ENCODE assay signal across 12 cellular contexts in the genomic region with DNA sequence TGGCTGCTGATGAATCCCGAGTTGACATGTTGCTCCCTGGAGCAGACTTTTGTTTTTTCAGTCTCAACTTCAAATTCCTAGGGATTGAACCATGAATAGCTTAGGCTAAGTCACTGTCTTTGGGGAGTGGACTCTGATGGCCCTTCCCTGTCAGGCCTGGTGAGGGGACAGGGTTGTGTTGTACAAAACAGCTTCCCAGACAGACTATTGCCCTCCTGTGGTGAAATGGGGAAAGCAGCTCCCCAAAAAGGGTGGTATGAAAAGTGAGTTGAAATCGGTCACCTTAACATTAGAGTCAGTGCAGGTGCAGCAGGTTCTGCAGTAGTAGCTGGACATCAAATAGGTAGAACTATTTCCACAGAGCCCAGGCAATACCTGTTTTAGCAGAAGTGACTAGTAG.
DNase-seq lines count a peak whose midpoint lies in the region; ATAC-seq and TF ChIP-seq lines count a peak whose summit lies in the region.
"Had no signal": no experiment of that assay in that cellular context is flagged by ENCODE, and none has a peak within 500 bp of the region (broad histone marks: within the 10 kb centered on the region; RNA-seq: fewer than 3 reads in every experiment).

No MANE protein-coding gene starts in this region.

- H3K4me1 Mint-ChIP-seq in neural crest cell, result no peaks in the 10 kb centered on the region

- no peak overlapping the region for H2AFZ ChIP-seq in mammary epithelial cell (ENCODE audit: low read depth, low read length)

- no peak overlapping the region for H3K4me2 ChIP-seq in mammary epithelial cell (ENCODE audit: insufficient read depth, low read depth, low read length)

- H3K27me3 Mint-ChIP-seq in neural crest cell (ENCODE audit: low read depth), result no peaks in the 10 kb centered on the region
- H3K27me3 Mint-ChIP-seq: stimulated activated naive CD8-positive, alpha-beta T cell treated with anti-CD3 and anti-CD28 coated beads, Interleukin-15, Interleukin-2, amounts not matched to agents 100 ng/mL and 50 ng/mL, for 24 hours had no signal

- no peak overlapping the region for H3K27ac Mint-ChIP-seq in neural crest cell (ENCODE audit: unreplicated experiment)
- H3K27ac Mint-ChIP-seq: activated T-helper 1 cell treated with anti-CD3 and anti-CD28 coated beads, Interleukin-12 subunit alpha, Interleukin-12 subunit beta, Interleukin-2, Interleukin-4 antibody, amounts not matched to agents 30 ng/mL and 10 ng/mL and 1 ng/mL, durations not matched to agents 14 hours and 24 hours and 36 hours; stimulated activated naive CD8-positive, alpha-beta T cell treated with anti-CD3 and anti-CD28 coated beads, Interleukin-15, Interleukin-2, amounts not matched to agents 100 ng/mL and 50 ng/mL, for 24 hours had no signal

- no peaks in the 10 kb centered on the region for H3K36me3 Mint-ChIP-seq in neural crest cell (ENCODE audit: low read depth)

- CTCF ChIA-PET in mammary epithelial cell (lab: Charles Lee; ENCODE audit: low non-redundant PET), result interaction anchor here (0.6 kb wide), 2 partner anchors 326 to 495 kb away, joined by 3 to 4 read pairs; no protein-coding TSS in a partner anchor

- peaks cover 2% of the 10 kb centered on the region for H3K9me3 Mint-ChIP-seq in neural crest cell

- no peak for ATAC-seq in GM21576 (IDR thresholded peaks at IDR 0.05; ENCODE audit: unreplicated experiment)

- H3K4me1 ChIP-seq in mammary epithelial cell (ENCODE audit: insufficient read depth, low read length) (no peaks in the 10 kb centered on the region), colonic mucosa (no peaks in the 10 kb centered on the region)
- H3K4me1 ChIP-seq: left ventricle myocardium inferior had no signal

- WGBS in mammary epithelial cell (ENCODE audit: low coverage, missing lambda C conversion rate), result 76% methylated on average over 2 of the region's 2 CpGs

- H4K20me1 ChIP-seq in mammary epithelial cell (ENCODE audit: insufficient read depth, low read length), result no peaks in the 10 kb centered on the region

- peak; percentile 8 for DNase-seq in NCI-H2107 treated with DMSO at 0.1 percent for 48 hours (lab: John Stamatoyannopoulos, UW; ENCODE audit: unreplicated experiment)
- no peak for DNase-seq in NCI-H2107 (lab: John Stamatoyannopoulos, UW)
- peak; percentile 1 for DNase-seq in NAMALWA (ENCODE audit: low spot score)
- no peak for DNase-seq in mammary epithelial cell
- no peak for DNase-seq in neural crest cell (ENCODE audit: low read depth, low spot score)
- no peak for DNase-seq in colonic mucosa
- no peak for DNase-seq in hippocampal formation (lab: John Stamatoyannopoulos, UW)
- DNase-seq: left ventricle myocardium inferior, nucleus accumbens had no signal

- H3K4me3 ChIP-seq in mammary epithelial cell (replicated peaks in 1 of 3; ENCODE audit: insufficient read depth in 1 of 3, low read depth in 2 of 3, low read length in 3 of 3), result no peak overlapping the region
- no peak overlapping the region for H3K4me3 ChIP-seq in colonic mucosa
- H3K4me3 ChIP-seq: left ventricle myocardium inferior had no signal

- H3K4me3 Mint-ChIP-seq in neural crest cell, result no peak overlapping the region
- H3K4me3 Mint-ChIP-seq: activated T-helper 1 cell treated with anti-CD3 and anti-CD28 coated beads, Interleukin-12 subunit alpha, Interleukin-12 subunit beta, Interleukin-2, Interleukin-4 antibody, amounts not matched to agents 30 ng/mL and 10 ng/mL and 1 ng/mL, durations not matched to agents 14 hours and 24 hours and 36 hours; stimulated activated naive CD8-positive, alpha-beta T cell treated with anti-CD3 and anti-CD28 coated beads, Interleukin-15, Interleukin-2, amounts not matched to agents 100 ng/mL and 50 ng/mL, for 24 hours had no signal

- TF ChIP-seq CTCF in mammary epithelial cell (conservative IDR thresholded peaks at IDR 0.05 in 1 of 2, IDR thresholded peaks at IDR 0.05 in 1 of 2; ENCODE audit: extremely low read depth in 1 of 2, insufficient read depth in 1 of 2, low read depth in 1 of 2, low read length in 2 of 2) (peak; percentile 32 to 51), neural crest cell (conservative IDR thresholded peaks at IDR 0.05) (peak; percentile 41), colonic mucosa (IDR thresholded peaks at IDR 0.05) (no peak)

- dilution Hi-C loops in mammary epithelial cell (cut with HindIII; ENCODE audit: low sequenced_read_pairs), result no loop called here

- H3K27ac ChIP-seq in mammary epithelial cell (ENCODE audit: insufficient read depth, low read depth, low read length) (no peak overlapping the region), colonic mucosa (no peak overlapping the region)
- H3K27ac ChIP-seq: left ventricle myocardium inferior had no signal

- H3K36me3 ChIP-seq in mammary epithelial cell (ENCODE audit: insufficient read depth, low read length) (no peaks in the 10 kb centered on the region), colonic mucosa (no peaks in the 10 kb centered on the region)
- H3K36me3 ChIP-seq: left ventricle myocardium inferior had no signal

- no peaks in the 10 kb centered on the region for H3K79me2 ChIP-seq in mammary epithelial cell (ENCODE audit: insufficient read depth, low read length)

- intact Hi-C loops in mammary epithelial cell (cut with micrococcal nuclease), result no loop called here
- intact Hi-C loops in colonic mucosa (cut with DNase I), result no loop called here

- H3K9me3 ChIP-seq in mammary epithelial cell (replicated peaks; ENCODE audit: insufficient read depth, low read length), result no peaks in the 10 kb centered on the region
- H3K9me3 ChIP-seq in colonic mucosa, result no peaks in the 10 kb centered on the region
- H3K9me3 ChIP-seq: left ventricle myocardium inferior had no signal

- H3K9ac ChIP-seq in mammary epithelial cell (ENCODE audit: insufficient read depth, low read length), result no peak overlapping the region
- H3K9ac ChIP-seq in colonic mucosa (ENCODE audit: low read depth in 2 of 2, low read length in 2 of 2), result no peak overlapping the region

- no peaks in the 10 kb centered on the region for H3K27me3 ChIP-seq in mammary epithelial cell (ENCODE audit: insufficient read depth, low read length)
- H3K27me3 ChIP-seq in colonic mucosa, result no peaks in the 10 kb centered on the region

- in situ Hi-C loops in mammary epithelial cell (cut with MboI; ENCODE audit: low sequenced_read_pairs in 2 of 2), result no loop called here

- no TSS peak for BruUV-seq in mammary epithelial cell (replicated peaks; lab: Mats Ljungman, UMichigan)

Comparison
In these comparisons a context has a peak if more than half of its experiments do, and no peak if none do; other contexts are left out.
1. DNase-seq: peak in NCI-H2107 treated with DMSO at 0.1 percent for 48 hours (single experiment) and NAMALWA (single experiment); none in NCI-H2107 (single experiment), mammary epithelial cell (single experiment), neural crest cell (single experiment), colonic mucosa (single experiment) and hippocampal formation (0 of 2).